8 cellular contexts compared by ENCODE assay signal in the genomic region with DNA sequence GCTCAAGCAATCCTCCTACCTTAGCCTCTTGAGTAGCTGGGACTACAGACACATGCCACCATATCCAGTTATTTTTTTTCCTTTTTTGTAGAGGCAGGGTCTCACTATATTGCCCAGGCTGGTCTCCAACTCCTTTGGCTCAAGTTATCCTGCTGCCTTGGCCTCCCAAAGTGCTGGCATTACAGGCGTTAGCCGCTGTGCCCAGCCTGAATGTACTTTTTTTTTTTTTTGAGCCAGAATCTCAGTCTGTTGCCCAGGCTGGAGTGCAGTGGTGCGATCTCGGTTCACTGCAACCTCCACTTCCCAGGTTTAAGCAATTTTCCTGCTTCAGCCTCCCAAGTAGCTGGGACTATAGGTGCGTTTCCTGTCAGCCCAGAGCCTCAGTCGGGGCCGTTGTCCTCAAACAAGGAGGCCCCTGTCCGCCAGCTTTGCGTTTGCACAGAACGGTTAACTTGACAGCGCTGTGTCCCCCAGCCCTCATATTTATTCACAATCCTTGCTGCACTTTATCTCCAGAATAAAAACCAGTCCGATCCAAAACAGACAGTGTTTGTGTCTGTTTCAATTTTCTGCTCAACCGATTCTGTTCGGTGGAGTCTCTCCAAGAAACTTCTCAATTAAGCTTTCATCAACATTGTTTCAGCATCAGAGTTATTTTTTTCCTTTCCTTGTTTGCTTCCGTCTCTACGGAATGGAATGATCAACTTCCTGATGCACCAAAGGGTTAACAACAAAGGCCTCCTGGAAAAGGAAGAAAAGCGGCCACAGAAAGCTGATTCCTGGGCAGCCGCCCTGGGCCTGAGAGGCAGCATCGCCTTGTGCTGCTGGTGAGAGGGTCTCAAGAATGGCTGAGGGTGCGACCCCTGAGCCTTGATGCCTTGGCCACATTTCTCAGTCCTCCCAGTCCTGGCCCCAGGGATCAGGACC.
A peak's percentile ranks its signal among the peaks of the same experiment; 100 is the strongest.
DNase-seq lines count a peak whose midpoint lies in the region; ATAC-seq, FAIRE-seq and TF ChIP-seq lines count a peak whose summit lies in the region.

No MANE protein-coding gene starts in this region.

- 0 out of 3 replicates have a peak, but pooled peaks cover 9% of the 10 kb centered on the region for H3K4me1 ChIP-seq in A549
- H3K4me1 ChIP-seq in HEK293 (ENCODE audit: control insufficient read depth, insufficient read depth, low read length): no peaks in the 10 kb centered on the region

- no peaks in the 10 kb centered on the region for H3K27me3 Mint-ChIP-seq in activated naive CD8-positive, alpha-beta T cell treated with anti-CD3 and anti-CD28 coated beads, Interleukin-2, amount 10 ng/mL, durations not matched to agents 7 days and 5 days
- H3K27me3 Mint-ChIP-seq in immature natural killer cell (ENCODE audit: low read depth in 3 of 3): peaks cover 9 to 23% (median 22%) of the 10 kb centered on the region in 3 donors
- no peaks in the 10 kb centered on the region for H3K27me3 Mint-ChIP-seq in stimulated activated memory B cell treated with anti-CD40 and anti-IgM and Interleukin-4, amounts not matched to agents 10 μg/mL and 1 μg/mL and 100 μg/mL, for 72 hours

- H3K4me1 Mint-ChIP-seq in activated naive CD8-positive, alpha-beta T cell treated with anti-CD3 and anti-CD28 coated beads, Interleukin-2, amount 10 ng/mL, durations not matched to agents 7 days and 5 days: peaks cover 19% of the 10 kb centered on the region
- H3K4me1 Mint-ChIP-seq in immature natural killer cell: peaks cover 33 to 39% of the 10 kb centered on the region in 2 donors
- peaks cover 30% of the 10 kb centered on the region for H3K4me1 Mint-ChIP-seq in stimulated activated memory B cell treated with anti-CD40 and anti-IgM and Interleukin-4, amounts not matched to agents 10 μg/mL and 1 μg/mL and 100 μg/mL, for 72 hours

- H3K27ac ChIP-seq in A549 (peak overlapping the region; percentile 61 to 79), HEK293 (ENCODE audit: extremely low read depth, low read depth, low read length) (no peak overlapping the region)

- POLR2A ChIA-PET in A549 (lab: Yijun Ruan, JAX): interaction anchor here (0.5 to 2.0 kb wide), 3 partner anchors 21 to 115 kb away, joined by 3 to 9 read pairs (median 3); no protein-coding TSS in a partner anchor
- POLR2A ChIA-PET in HEK293 (lab: Yijun Ruan, JAX): interaction anchor here (0.6 kb wide), 2 partner anchors 16 to 220 kb away, joined by 3 to 6 read pairs; no protein-coding TSS in a partner anchor
- POLR2A ChIA-PET in activated naive CD8-positive, alpha-beta T cell treated with anti-CD3 and anti-CD28 coated beads, Interleukin-2, amount 10 ng/mL, durations not matched to agents 7 days and 5 days (lab: Charles Lee): interaction anchor here (0.7 to 1.8 kb wide), 5 partner anchors 22 to 265 kb away, joined by 3 to 8 read pairs (median 3); a partner anchor contains a TSS

- peak in 1 of 2 experiments; percentile 63 for DNase-seq in A549 (ENCODE audit: low read depth in 1 of 2, low spot score in 1 of 2)
- no peak for DNase-seq in activated naive CD8-positive, alpha-beta T cell treated with anti-CD3 and anti-CD28 coated beads, Interleukin-2, amount 10 ng/mL, durations not matched to agents 7 days and 5 days
- no peak for DNase-seq in immature natural killer cell
- no peak for DNase-seq in 8988T
- no peak for DNase-seq in NCI-H128 (lab: John Stamatoyannopoulos, UW; ENCODE audit: unreplicated experiment)

- WGBS in A549 (ENCODE audit: missing lambda C conversion rate): 2% methylated on average over 20 of the region's 20 CpGs

- no peaks in the 10 kb centered on the region for H3K36me3 Mint-ChIP-seq in activated naive CD8-positive, alpha-beta T cell treated with anti-CD3 and anti-CD28 coated beads, Interleukin-2, amount 10 ng/mL, durations not matched to agents 7 days and 5 days
- H3K36me3 Mint-ChIP-seq in immature natural killer cell: no peaks in the 10 kb centered on the region
- H3K36me3 Mint-ChIP-seq in stimulated activated memory B cell treated with anti-CD40 and anti-IgM and Interleukin-4, amounts not matched to agents 10 μg/mL and 1 μg/mL and 100 μg/mL, for 72 hours: no peaks in the 10 kb centered on the region

- no peak for TF ChIP-seq RAD21 in A549 (conservative IDR thresholded peaks at IDR 0.05 in 1 of 2, IDR thresholded peaks at IDR 0.05 in 1 of 2)

- peak; percentile 28 to 45 for ATAC-seq in A549
- no peak for ATAC-seq in activated naive CD8-positive, alpha-beta T cell treated with anti-CD3 and anti-CD28 coated beads, Interleukin-2, amount 10 ng/mL, durations not matched to agents 7 days and 5 days (ENCODE audit: low read depth)
- no peak for ATAC-seq in stimulated activated memory B cell treated with anti-CD40 and anti-IgM and Interleukin-4, amounts not matched to agents 10 μg/mL and 1 μg/mL and 100 μg/mL, for 72 hours
- no peak for ATAC-seq in GM21529 (IDR thresholded peaks at IDR 0.05; ENCODE audit: unreplicated experiment)

- CTCF ChIA-PET in A549 (lab: Yijun Ruan, JAX): interaction anchor here (0.6 to 5.7 kb wide), 29 partner anchors 12 to 703 kb away, joined by 3 to 43 read pairs (median 4); no protein-coding TSS in a partner anchor
- CTCF ChIA-PET in HEK293 (lab: Yijun Ruan, JAX): interaction anchor here (0.6 to 1.6 kb wide), 21 partner anchors 11 to 695 kb away, joined by 3 to 11 read pairs (median 4); no protein-coding TSS in a partner anchor

- no peaks in the 10 kb centered on the region for H3K36me3 ChIP-seq in HEK293 (ENCODE audit: control insufficient read depth in 2 of 2, insufficient read depth in 1 of 2, low read length in 2 of 2)

- H3K4me3 ChIP-seq in A549 (peak overlapping the region; percentile 54), HEK293 (ENCODE audit: low read depth, low read length) (no peak overlapping the region)

- no peak for TF ChIP-seq EP300 in A549 (IDR thresholded peaks at IDR 0.05)

- H3K9me3 ChIP-seq in A549 (no peaks in the 10 kb centered on the region), HEK293 (ENCODE audit: control insufficient read depth, insufficient read depth, low read depth, low read length) (no peaks in the 10 kb centered on the region)

- TF ChIP-seq CTCF in A549 (IDR thresholded peaks at IDR 0.05) (no peak), HEK293 (tag by site-specific recombination; IDR thresholded peaks at IDR 0.05) (no peak)

- TF ChIP-seq POLR2A in A549 (IDR thresholded peaks at IDR 0.05; ENCODE audit: low read length): no peak

- H3K4me3 Mint-ChIP-seq in activated naive CD8-positive, alpha-beta T cell treated with anti-CD3 and anti-CD28 coated beads, Interleukin-2, amount 10 ng/mL, durations not matched to agents 7 days and 5 days: peak overlapping the region; percentile 90
- H3K4me3 Mint-ChIP-seq in immature natural killer cell: peak overlapping the region; percentile 95 to 99 (median 98)
- H3K4me3 Mint-ChIP-seq in stimulated activated memory B cell treated with anti-CD40 and anti-IgM and Interleukin-4, amounts not matched to agents 10 μg/mL and 1 μg/mL and 100 μg/mL, for 72 hours: peak overlapping the region; percentile 89

- peak overlapping the region; percentile 92 for H3K4me2 ChIP-seq in A549

- H3K9me3 Mint-ChIP-seq in activated naive CD8-positive, alpha-beta T cell treated with anti-CD3 and anti-CD28 coated beads, Interleukin-2, amount 10 ng/mL, durations not matched to agents 7 days and 5 days: no peaks in the 10 kb centered on the region
- H3K9me3 Mint-ChIP-seq in immature natural killer cell: no peaks in the 10 kb centered on the region
- H3K9me3 Mint-ChIP-seq in stimulated activated memory B cell treated with anti-CD40 and anti-IgM and Interleukin-4, amounts not matched to agents 10 μg/mL and 1 μg/mL and 100 μg/mL, for 72 hours: no peaks in the 10 kb centered on the region

- peak overlapping the region; percentile 85 for H3K27ac Mint-ChIP-seq in activated naive CD8-positive, alpha-beta T cell treated with anti-CD3 and anti-CD28 coated beads, Interleukin-2, amount 10 ng/mL, durations not matched to agents 7 days and 5 days
- H3K27ac Mint-ChIP-seq in immature natural killer cell: peak overlapping the region; percentile 82 to 96 (median 95)
- peak overlapping the region; percentile 90 for H3K27ac Mint-ChIP-seq in stimulated activated memory B cell treated with anti-CD40 and anti-IgM and Interleukin-4, amounts not matched to agents 10 μg/mL and 1 μg/mL and 100 μg/mL, for 72 hours

- FAIRE-seq in A549 (lab: Jason Lieb, UNC): no peak

TF ChIP-seq in A549, 52 proteins besides CTCF, POLR2A, EP300 and RAD21:
- TF ChIP-seq TFCP2L1 (CRISPR knock-in tag; IDR thresholded peaks at IDR 0.05) (no peak), CHD4 (IDR thresholded peaks at IDR 0.05; ENCODE audit: borderline replicate concordance) (peak; percentile 61; the same call in 1 of the 2 replicates), MAZ (IDR thresholded peaks at IDR 0.05; ENCODE audit: borderline replicate concordance, low read depth, low read length) (no peak), KDM1A (IDR thresholded peaks at IDR 0.05; ENCODE audit: low read depth) (peak; percentile 80)
- TF ChIP-seq, protein P1, sequence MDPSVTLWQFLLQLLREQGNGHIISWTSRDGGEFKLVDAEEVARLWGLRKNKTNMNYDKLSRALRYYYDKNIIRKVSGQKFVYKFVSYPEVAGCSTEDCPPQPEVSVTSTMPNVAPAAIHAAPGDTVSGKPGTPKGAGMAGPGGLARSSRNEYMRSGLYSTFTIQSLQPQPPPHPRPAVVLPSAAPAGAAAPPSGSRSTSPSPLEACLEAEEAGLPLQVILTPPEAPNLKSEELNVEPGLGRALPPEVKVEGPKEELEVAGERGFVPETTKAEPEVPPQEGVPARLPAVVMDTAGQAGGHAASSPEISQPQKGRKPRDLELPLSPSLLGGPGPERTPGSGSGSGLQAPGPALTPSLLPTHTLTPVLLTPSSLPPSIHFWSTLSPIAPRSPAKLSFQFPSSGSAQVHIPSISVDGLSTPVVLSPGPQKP (IDR thresholded peaks at IDR 0.05; ENCODE audit: low read depth, low read length): no peak

TF ChIP-seq in HEK293, 187 proteins besides CTCF, POLR2A, EP300 and RAD21:
- TF ChIP-seq ZNF121 (tag by site-specific recombination; IDR thresholded peaks at IDR 0.05): peak; percentile 100
- 0 out of 2 replicates have a peak, but pooled peaks have one; percentile 12 for TF ChIP-seq ZNF501 (tag by site-specific recombination; IDR thresholded peaks at IDR 0.05)
- peak; percentile 74 for TF ChIP-seq ZBTB20 (tag by site-specific recombination; IDR thresholded peaks at IDR 0.05)
- TF ChIP-seq GFI1B (tag by site-specific recombination; IDR thresholded peaks at IDR 0.05): no peak

Comparison
In these comparisons a context has a peak if more than half of its experiments do, and no peak if none do; other contexts are left out.
1. ATAC-seq: peak in A549 (2 of 2); none in activated naive CD8-positive, alpha-beta T cell treated with anti-CD3 and anti-CD28 coated beads, Interleukin-2, amount 10 ng/mL, durations not matched to agents 7 days and 5 days (single experiment), stimulated activated memory B cell treated with anti-CD40 and anti-IgM and Interleukin-4, amounts not matched to agents 10 μg/mL and 1 μg/mL and 100 μg/mL, for 72 hours (single experiment) and GM21529 (single experiment).
2. Peak in every context shown above with its lines, with median percentiles within 50 percentile points of each other: H3K27ac Mint-ChIP-seq and H3K4me3 Mint-ChIP-seq.